In genomic region chr2:180979935-180980184, GRCh38 we compare ENCODE assay signal across 8 cellular contexts. TPM values are rescaled to one million over a fixed set of nuclear protein-coding genes. Genes with fewer than 3 reads are reported as not detected.
DNase-seq lines count a peak whose midpoint lies in the region; ATAC-seq and TF ChIP-seq lines count a peak whose summit lies in the region.

No MANE protein-coding gene starts in this region.

- peak overlapping the region; percentile 72 for H3K4me3 ChIP-seq in GM12864 (ENCODE audit: low read depth, low read length)
- peak overlapping the region; percentile 92 for H3K4me3 ChIP-seq in fibroblast of villous mesenchyme (ENCODE audit: low read depth, low read length)
- peak overlapping the region; percentile 39 for H3K4me3 ChIP-seq in retinal pigment epithelial cell (ENCODE audit: low read length)

- DNase-seq in GM12864 (ENCODE audit: low read depth) = no peak
- DNase-seq in fibroblast of villous mesenchyme (ENCODE audit: low read depth) = no peak
- DNase-seq in retinal pigment epithelial cell (ENCODE audit: low read depth) = no peak
- DNase-seq in NCI-H1105 (lab: John Stamatoyannopoulos, UW) = no peak
- DNase-seq in left lobe of liver (ENCODE audit: low spot score) = no peak

- ATAC-seq in left lobe of liver = no peak
- ATAC-seq in GM18867 (IDR thresholded peaks at IDR 0.05; ENCODE audit: unreplicated experiment) = no peak
- ATAC-seq in HG02884 (IDR thresholded peaks at IDR 0.05; ENCODE audit: unreplicated experiment) = no peak

- peak overlapping the region; percentile 68 for H3K27ac ChIP-seq in VCaP

- TF ChIP-seq CTCF in GM12864 (IDR thresholded peaks at IDR 0.05; ENCODE audit: low read depth, low read length, missing control alignments) = no peak
- TF ChIP-seq CTCF in VCaP (conservative IDR thresholded peaks at IDR 0.05) = no peak
- no peak for TF ChIP-seq CTCF in fibroblast of villous mesenchyme (IDR thresholded peaks at IDR 0.05; ENCODE audit: insufficient read depth, low read depth, low read length)
- no peak for TF ChIP-seq CTCF in retinal pigment epithelial cell (conservative IDR thresholded peaks at IDR 0.05; ENCODE audit: low read depth, low read length)

RNA-seq across cellular contexts. Expression of gene UBE2E3, which starts 0.5 kb away (rescaled TPM):
- total RNA-seq in fibroblast of villous mesenchyme = 61.5 and 66.9 TPM in 2 replicates
- total RNA-seq in left lobe of liver = 23.4 TPM

Comparison
In these comparisons a context has a peak if more than half of its experiments do, and no peak if none do; other contexts are left out.
1. H3K4me3 ChIP-seq: peak in every context shown above with its lines; median percentile 92 in fibroblast of villous mesenchyme; 72 in GM12864; 39 in retinal pigment epithelial cell.